In the genomic region with DNA sequence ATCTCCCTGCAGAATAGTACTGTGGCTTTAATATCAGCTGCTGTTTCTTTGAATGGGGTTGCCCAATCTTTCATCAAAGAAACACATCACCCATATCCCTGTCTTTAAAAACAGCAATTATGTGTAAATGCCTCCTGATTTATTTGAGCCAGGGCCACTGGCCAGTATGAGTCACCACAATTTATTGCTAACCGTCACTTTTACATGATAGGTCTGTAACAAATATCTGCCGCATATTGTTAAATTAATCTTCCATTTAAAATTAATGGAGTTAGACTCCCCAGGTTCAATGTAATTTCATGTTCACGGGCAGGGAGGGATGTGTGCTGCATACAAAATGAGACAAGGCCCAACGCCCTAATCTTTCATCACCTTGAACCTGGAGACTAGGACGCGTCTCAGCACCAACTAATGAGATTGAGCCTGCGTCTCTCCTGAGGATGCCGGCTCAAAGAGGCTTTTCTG, we compare ENCODE assay signal across 1 cellular context.
TF ChIP-seq lines count a peak whose summit lies in the region.

No MANE protein-coding gene starts in this region.

TF ChIP-seq in GM12878, 131 proteins besides CTCF, POLR2A, EP300 and RAD21 (continued from another document):
- TF ChIP-seq, protein P1, sequence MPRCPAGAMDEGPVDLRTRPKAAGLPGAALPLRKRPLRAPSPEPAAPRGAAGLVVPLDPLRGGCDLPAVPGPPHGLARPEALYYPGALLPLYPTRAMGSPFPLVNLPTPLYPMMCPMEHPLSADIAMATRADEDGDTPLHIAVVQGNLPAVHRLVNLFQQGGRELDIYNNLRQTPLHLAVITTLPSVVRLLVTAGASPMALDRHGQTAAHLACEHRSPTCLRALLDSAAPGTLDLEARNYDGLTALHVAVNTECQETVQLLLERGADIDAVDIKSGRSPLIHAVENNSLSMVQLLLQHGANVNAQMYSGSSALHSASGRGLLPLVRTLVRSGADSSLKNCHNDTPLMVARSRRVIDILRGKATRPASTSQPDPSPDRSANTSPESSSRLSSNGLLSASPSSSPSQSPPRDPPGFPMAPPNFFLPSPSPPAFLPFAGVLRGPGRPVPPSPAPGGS (IDR thresholded peaks at IDR 0.05; ENCODE audit: borderline replicate concordance, insufficient read depth, low read depth, low read length, poor library complexity, severe bottlenecking): peak; percentile 29
- TF ChIP-seq BHLHE40 (IDR thresholded peaks at IDR 0.05; ENCODE audit: borderline replicate concordance in 1 of 2, low read depth in 2 of 2, low read length in 1 of 2): no peak
- TF ChIP-seq FOXM1 (IDR thresholded peaks at IDR 0.05; ENCODE audit: low read depth, low read length): no peak
- no peak for TF ChIP-seq NR2F1 (conservative IDR thresholded peaks at IDR 0.05)
- no peak for TF ChIP-seq BACH1 (IDR thresholded peaks at IDR 0.05; ENCODE audit: borderline replicate concordance)
- no peak for TF ChIP-seq CEBPB (IDR thresholded peaks at IDR 0.05; ENCODE audit: borderline replicate concordance in 1 of 2, low read depth in 2 of 2, low read length in 2 of 2)
